Comparison of ENCODE assay signal across 30 cellular contexts in genomic region chr6:86516087-86516486, GRCh38.
"Had no signal": no experiment of that assay in that cellular context is flagged by ENCODE, and none has a peak within 500 bp of the region (broad histone marks: within the 10 kb centered on the region; RNA-seq: fewer than 3 reads in every experiment).

No MANE protein-coding gene starts in this region.

- H3K27ac Mint-ChIP-seq: mesothelial cell of epicardium; naive B cell; natural killer cell treated with Interleukin-12 subunit alpha and Interleukin-12 subunit beta and Interleukin-15 and Interleukin-18, amount 100 ng/mL, for 72 hours; progenitor cell of endocrine pancreas; stimulated activated effector memory CD8-positive, alpha-beta T cell treated with anti-CD3 and anti-CD28 coated beads, Interleukin-12 subunit alpha, Interleukin-12 subunit beta, amount 100 ng/mL, for 72 hours had no signal

- H3K27me3 Mint-ChIP-seq: naive B cell; natural killer cell treated with Interleukin-12 subunit alpha and Interleukin-12 subunit beta and Interleukin-15 and Interleukin-18, amount 100 ng/mL, for 72 hours; progenitor cell of endocrine pancreas had no signal

- DNase-seq: dermis blood vessel endothelial cell; effector memory CD4-positive, alpha-beta T cell; foreskin keratinocyte; heart left ventricle; kidney; left cardiac atrium; left lung; mesenchymal stem cell; mucosa of descending colon; naive B cell; stimulated activated CD4-positive, alpha-beta T cell treated with anti-CD3 and anti-CD28 coated beads, Interleukin-12 subunit alpha, Interleukin-12 subunit beta, amount 100 ng/mL, for 4 hours; stimulated activated CD4-positive, alpha-beta T cell treated with anti-CD3 and anti-CD28 coated beads, Interleukin-1b, Interleukin-23, amount 100 ng/mL, for 48 hours; stimulated activated CD4-positive, alpha-beta T cell treated with anti-CD3 and anti-CD28 coated beads, Interleukin-4, amount 100 ng/mL, for 1 hour; stimulated activated naive CD4-positive, alpha-beta T cell treated with Interleukin-2 at 50 U/mL for 16 hours; stomach; thyroid gland; trophoblast cell had no signal

- H3K9me3 Mint-ChIP-seq: neural crest cell had no signal

- H3K4me2 ChIP-seq: hepatocyte, smooth muscle cell had no signal

- H3K4me1 Mint-ChIP-seq: mesothelial cell of epicardium; naive B cell; stimulated activated effector memory CD8-positive, alpha-beta T cell treated with anti-CD3 and anti-CD28 coated beads, Interleukin-12 subunit alpha, Interleukin-12 subunit beta, amount 100 ng/mL, for 72 hours had no signal

- ATAC-seq: foreskin keratinocyte; gastroesophageal sphincter; heart left ventricle; left cardiac atrium; left lung; mucosa of descending colon; natural killer cell treated with Interleukin-12 subunit alpha and Interleukin-12 subunit beta and Interleukin-15 and Interleukin-18, amount 100 ng/mL, for 72 hours; sciatic nerve; stimulated activated effector memory CD8-positive, alpha-beta T cell treated with anti-CD3 and anti-CD28 coated beads, Interleukin-12 subunit alpha, Interleukin-12 subunit beta, amount 100 ng/mL, for 72 hours had no signal

- H2AFZ ChIP-seq: hepatocyte had no signal

- H3K9me3 ChIP-seq: gastroesophageal sphincter, neutrophil, thyroid gland, vagina had no signal

- H3K4me1 ChIP-seq: esophagus muscularis mucosa, foreskin keratinocyte, gastroesophageal sphincter, heart left ventricle, left lung, parathyroid adenoma, stomach, thyroid gland, vagina had no signal

- H3K4me3 ChIP-seq: esophagus muscularis mucosa, gastroesophageal sphincter, heart left ventricle, hepatocyte, left lung, mucosa of descending colon, smooth muscle cell, stomach, thyroid gland, vagina had no signal

- H3K36me3 ChIP-seq: esophagus muscularis mucosa, gastroesophageal sphincter, heart left ventricle, left lung, neutrophil, stomach, thyroid gland, vagina had no signal

- H3K27me3 ChIP-seq: esophagus muscularis mucosa, foreskin keratinocyte, gastroesophageal sphincter, heart left ventricle, hepatocyte, left lung, neutrophil, stomach, thyroid gland, vagina had no signal

- H3K79me2 ChIP-seq: hepatocyte, parathyroid adenoma had no signal

- H3K9ac ChIP-seq: parathyroid adenoma had no signal

- H3K36me3 Mint-ChIP-seq: mesothelial cell of epicardium; naive B cell; natural killer cell treated with Interleukin-12 subunit alpha and Interleukin-12 subunit beta and Interleukin-15 and Interleukin-18, amount 100 ng/mL, for 72 hours; stimulated activated effector memory CD8-positive, alpha-beta T cell treated with anti-CD3 and anti-CD28 coated beads, Interleukin-12 subunit alpha, Interleukin-12 subunit beta, amount 100 ng/mL, for 72 hours had no signal

- H3K27ac ChIP-seq: esophagus muscularis mucosa, foreskin keratinocyte, gastroesophageal sphincter, heart left ventricle, hepatocyte, left lung, neutrophil, parathyroid adenoma, stomach, thyroid gland, vagina had no signal

- H3K4me3 Mint-ChIP-seq: mesothelial cell of epicardium; naive B cell; natural killer cell treated with Interleukin-12 subunit alpha and Interleukin-12 subunit beta and Interleukin-15 and Interleukin-18, amount 100 ng/mL, for 72 hours; neural crest cell; stimulated activated effector memory CD8-positive, alpha-beta T cell treated with anti-CD3 and anti-CD28 coated beads, Interleukin-12 subunit alpha, Interleukin-12 subunit beta, amount 100 ng/mL, for 72 hours had no signal
